In the genomic region with DNA sequence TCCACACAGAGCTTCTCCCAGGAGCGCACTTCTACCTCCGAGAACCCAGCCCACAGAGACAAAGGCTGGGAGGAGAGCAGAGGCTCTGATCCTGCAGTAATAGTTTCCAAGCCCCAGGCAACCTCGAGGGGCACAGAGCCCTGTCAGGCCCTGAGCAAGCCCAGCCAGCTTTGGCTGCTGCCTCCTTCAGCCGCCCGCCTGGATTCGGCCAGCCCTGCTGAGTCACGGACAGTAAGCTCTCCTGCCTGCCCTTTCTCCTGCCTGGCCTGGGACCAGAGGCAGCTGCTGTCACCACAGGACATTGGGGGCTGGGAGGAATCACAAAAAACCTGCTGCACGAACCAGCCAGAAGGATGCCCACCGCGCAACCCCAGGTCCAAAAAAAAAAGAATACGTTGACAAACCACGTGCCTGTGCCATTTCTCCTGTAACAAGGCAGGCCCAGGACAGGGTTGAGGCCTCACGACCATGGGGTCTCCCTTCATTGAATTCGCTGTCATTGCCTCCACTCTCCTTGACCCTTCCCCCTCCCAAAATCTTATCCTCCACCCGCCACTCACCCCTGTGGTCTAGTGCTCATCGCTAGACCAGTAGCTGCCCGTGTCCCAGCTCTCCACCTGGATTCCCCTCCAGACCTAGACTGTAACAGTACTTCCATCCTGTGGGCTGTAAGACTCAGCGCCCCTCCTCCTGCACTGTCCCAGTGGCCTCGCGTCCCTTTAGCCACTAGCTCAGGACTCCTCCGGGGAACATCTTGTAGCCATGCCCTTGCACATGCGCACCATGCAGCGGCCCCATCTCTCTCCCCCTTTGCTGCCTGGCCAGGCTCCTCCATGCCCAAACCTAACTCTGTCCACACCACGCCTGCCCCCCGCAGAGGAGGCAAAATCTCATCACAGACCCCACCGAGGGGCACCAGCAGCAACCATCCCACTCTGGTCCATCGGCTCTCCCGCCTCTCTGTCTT, we compare ENCODE assay signal across 1 cellular context.
TF ChIP-seq lines count a peak whose summit lies in the region.

No MANE protein-coding gene starts in this region.

TF ChIP-seq in H1, 55 proteins besides CTCF, POLR2A, EP300 and RAD21:
- TF ChIP-seq BCL11A (IDR thresholded peaks at IDR 0.05; ENCODE audit: low read depth in 2 of 2, low read length in 2 of 2) (no peak), RNF2 (IDR thresholded peaks at IDR 0.05; ENCODE audit: borderline replicate concordance, low read depth, low read length, missing control alignments, poor library complexity, severe bottlenecking) (no peak), POU5F1 (IDR thresholded peaks at IDR 0.05; ENCODE audit: low read depth, low read length) (no peak), JUND (IDR thresholded peaks at IDR 0.05; ENCODE audit: low read length) (no peak), PHF8 (conservative IDR thresholded peaks at IDR 0.05; ENCODE audit: low read depth, low read length) (no peak), SIN3A (conservative IDR thresholded peaks at IDR 0.05 in 1 of 2, IDR thresholded peaks at IDR 0.05 in 1 of 2; ENCODE audit: low read depth in 1 of 2, low read length in 2 of 2) (no peak), SP1 (IDR thresholded peaks at IDR 0.05; ENCODE audit: low read depth, low read length) (no peak), SAP30 (IDR thresholded peaks at IDR 0.05; ENCODE audit: insufficient read depth, insufficient replicate concordance, low read length) (no peak), HDAC6 (IDR thresholded peaks at IDR 0.05; ENCODE audit: low read depth, low read length) (no peak), HDAC2 (IDR thresholded peaks at IDR 0.05; ENCODE audit: borderline replicate concordance in 1 of 2, low read depth in 2 of 2, low read length in 2 of 2) (no peak), KDM4A (IDR thresholded peaks at IDR 0.05; ENCODE audit: low read depth, low read length, severe bottlenecking) (no peak), SP4 (IDR thresholded peaks at IDR 0.05; ENCODE audit: low read length) (no peak), YY1 (IDR thresholded peaks at IDR 0.05; ENCODE audit: low read depth, low read length) (no peak), ATF3 (IDR thresholded peaks at IDR 0.05; ENCODE audit: insufficient read depth, low read depth, low read length) (no peak), GABPA (IDR thresholded peaks at IDR 0.05; ENCODE audit: borderline replicate concordance, insufficient read depth, low read length) (no peak), ZNF274 (IDR thresholded peaks at IDR 0.05; ENCODE audit: borderline replicate concordance, extremely low read depth, low read length) (no peak), TAF7 (optimal IDR thresholded peaks at IDR 0.05; ENCODE audit: borderline replicate concordance, low read depth, low read length) (no peak), NRF1 (IDR thresholded peaks at IDR 0.05; ENCODE audit: low read depth, low read length) (no peak)
- TF ChIP-seq, protein P1, sequence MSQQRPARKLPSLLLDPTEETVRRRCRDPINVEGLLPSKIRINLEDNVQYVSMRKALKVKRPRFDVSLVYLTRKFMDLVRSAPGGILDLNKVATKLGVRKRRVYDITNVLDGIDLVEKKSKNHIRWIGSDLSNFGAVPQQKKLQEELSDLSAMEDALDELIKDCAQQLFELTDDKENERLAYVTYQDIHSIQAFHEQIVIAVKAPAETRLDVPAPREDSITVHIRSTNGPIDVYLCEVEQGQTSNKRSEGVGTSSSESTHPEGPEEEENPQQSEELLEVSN (IDR thresholded peaks at IDR 0.05), result no peak
- TF ChIP-seq, protein P2, sequence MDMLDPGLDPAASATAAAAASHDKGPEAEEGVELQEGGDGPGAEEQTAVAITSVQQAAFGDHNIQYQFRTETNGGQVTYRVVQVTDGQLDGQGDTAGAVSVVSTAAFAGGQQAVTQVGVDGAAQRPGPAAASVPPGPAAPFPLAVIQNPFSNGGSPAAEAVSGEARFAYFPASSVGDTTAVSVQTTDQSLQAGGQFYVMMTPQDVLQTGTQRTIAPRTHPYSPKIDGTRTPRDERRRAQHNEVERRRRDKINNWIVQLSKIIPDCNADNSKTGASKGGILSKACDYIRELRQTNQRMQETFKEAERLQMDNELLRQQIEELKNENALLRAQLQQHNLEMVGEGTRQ (IDR thresholded peaks at IDR 0.05; ENCODE audit: low read length), result no peak
